18 cellular contexts compared by ENCODE assay signal in the genomic region with DNA sequence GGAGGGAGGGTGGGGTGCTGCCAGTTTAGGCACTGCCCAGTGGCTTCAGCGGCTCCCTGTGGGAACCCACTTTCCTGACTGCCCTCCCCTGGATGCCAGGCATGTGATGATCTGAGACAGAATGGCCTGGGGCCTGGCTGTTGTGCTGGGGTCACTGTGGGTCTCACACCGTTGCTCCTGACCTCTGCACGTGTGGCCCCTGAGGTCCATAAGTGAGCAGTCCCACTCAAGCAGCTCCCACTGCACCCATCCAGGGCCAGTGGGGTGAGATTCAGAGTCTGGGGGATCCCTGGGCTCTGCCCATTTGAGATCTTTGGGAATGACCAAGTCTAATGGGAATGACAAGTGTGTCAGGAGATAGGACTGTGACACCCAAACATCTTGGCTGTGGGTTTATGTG. TPM values are rescaled to one million over a fixed set of nuclear protein-coding genes. Genes with fewer than 3 reads are reported as not detected.
A peak's percentile ranks its signal among the peaks of the same experiment; 100 is the strongest.
DNase-seq lines count a peak whose midpoint lies in the region; ATAC-seq, FAIRE-seq and TF ChIP-seq lines count a peak whose summit lies in the region.
"Had no signal": no experiment of that assay in that cellular context is flagged by ENCODE, and none has a peak within 500 bp of the region (broad histone marks: within the 10 kb centered on the region; RNA-seq: fewer than 3 reads in every experiment).

No MANE protein-coding gene starts in this region.

- BruUV-seq in K562 (replicated peaks; lab: Mats Ljungman, UMichigan): no TSS peak

- no peak overlapping the region for H3K9ac ChIP-seq in K562 (ENCODE audit: insufficient read depth in 1 of 2, low read depth in 2 of 2, low read length in 2 of 2)

- no peak for ATAC-seq in RWPE2 (ENCODE audit: low read depth)
- ATAC-seq in K562: no peak
- ATAC-seq in lower lobe of right lung: no peak
- no peak for ATAC-seq in psoas muscle
- no peak for ATAC-seq in stimulated activated naive CD8-positive, alpha-beta T cell treated with anti-CD3 and anti-CD28 coated beads, Interleukin-15, Interleukin-2, amounts not matched to agents 100 U/mL and 50 U/mL, for 24 hours
- no peak for ATAC-seq in GM21825 (IDR thresholded peaks at IDR 0.05; ENCODE audit: unreplicated experiment)
- ATAC-seq: CD8-positive, alpha-beta T cell had no signal

- TF ChIP-seq RAD21 in K562 (CRISPR knock-in tag; conservative IDR thresholded peaks at IDR 0.05 in 1 of 2, IDR thresholded peaks at IDR 0.05 in 1 of 2): no peak

- H3K27ac ChIP-seq in RWPE2 (ENCODE audit: poor library complexity, severe bottlenecking) (no peak overlapping the region), K562 (ENCODE audit: extremely low read depth, low read depth, low read length) (no peak overlapping the region), lower lobe of right lung (no peak overlapping the region), psoas muscle (no peak overlapping the region)

- H2AFZ ChIP-seq in K562 (ENCODE audit: low read depth, low read length): no peak overlapping the region

- H3K27me3 ChIP-seq in RWPE2 (ENCODE audit: insufficient read depth, poor library complexity, severe bottlenecking) (no peaks in the 10 kb centered on the region), K562 (ENCODE audit: control insufficient read depth in 2 of 2, insufficient read depth in 2 of 2, low read length in 2 of 2) (peaks cover 0 to 47% of the 10 kb centered on the region in 2 experiments; a peak in 3 of 5 replicates), lower lobe of right lung (ENCODE audit: low read depth) (no peaks in the 10 kb centered on the region), psoas muscle (ENCODE audit: insufficient read depth in 3 of 3, low read length in 2 of 3) (no peaks in the 10 kb centered on the region)

- no peak overlapping the region for H3K4me2 ChIP-seq in K562 (ENCODE audit: insufficient read depth, low read length)

- no peak for TF ChIP-seq POLR2A in K562 (conservative IDR thresholded peaks at IDR 0.05)

- intact Hi-C loops in K562 (cut with micrococcal nuclease): no loop called here
- intact Hi-C loops in lower lobe of right lung (cut with DNase I): no loop called here
- intact Hi-C loops in psoas muscle (cut with DNase I): no loop called here

- in situ Hi-C loops in K562 (cut with MboI): no loop called here

- peaks cover 7% of the 10 kb centered on the region; the same call in 1 of the 2 replicates for H4K20me1 ChIP-seq in K562 (replicated peaks; ENCODE audit: control insufficient read depth, insufficient read depth, low read length)

- no peak for TF ChIP-seq EP300 in K562 (IDR thresholded peaks at IDR 0.05; ENCODE audit: low read length)

- no peak overlapping the region for H3K4me3 ChIP-seq in RWPE2 (ENCODE audit: severe bottlenecking)
- H3K4me3 ChIP-seq in K562: no peak overlapping the region
- no peak overlapping the region for H3K4me3 ChIP-seq in lower lobe of right lung
- no peak overlapping the region for H3K4me3 ChIP-seq in psoas muscle
- H3K4me3 ChIP-seq: HAP-1 had no signal

- DNase-seq in RWPE2 (ENCODE audit: low spot score) (peak; percentile 34), K562 (ENCODE audit: extremely low read depth in 1 of 4, low spot score in 3 of 4) (no peak), lower lobe of right lung (peak; percentile 20), psoas muscle (peak; percentile 4 to 7), foreskin melanocyte (no peak)
- DNase-seq in stimulated activated naive CD8-positive, alpha-beta T cell treated with anti-CD3 and anti-CD28 coated beads, Interleukin-15, Interleukin-2, amounts not matched to agents 100 U/mL and 50 U/mL, for 24 hours: no peak
- DNase-seq: CD8-positive, alpha-beta T cell; COR-L47; DND-41; GF-D8 had no signal

- FAIRE-seq in K562 (lab: Jason Lieb, UNC): peak; percentile 42
- FAIRE-seq: D721Med, GM19239, H1 had no signal

- WGBS in K562 (ENCODE audit: insufficient coverage, low coverage, missing lambda C conversion rate): 3% methylated on average over 3 of the region's 3 CpGs
- 51 to 84% (median 56%) methylated on average over 3 of the region's 3 CpGs for WGBS in psoas muscle, 3 donors

- H3K4me1 ChIP-seq in RWPE2 (ENCODE audit: insufficient read depth, poor library complexity, severe bottlenecking) (no peaks in the 10 kb centered on the region), K562 (replicated peaks in 1 of 2; ENCODE audit: control insufficient read depth in 2 of 2, insufficient read depth in 2 of 2, low read length in 2 of 2) (peaks cover 0 to 39% of the 10 kb centered on the region in 2 experiments; a peak in 3 of 5 replicates), lower lobe of right lung (no peaks in the 10 kb centered on the region), psoas muscle (no peaks in the 10 kb centered on the region)
- H3K4me1 ChIP-seq: HAP-1 had no signal

- H3K36me3 ChIP-seq in RWPE2 (ENCODE audit: low read depth) (no peaks in the 10 kb centered on the region), K562 (ENCODE audit: control insufficient read depth, insufficient read depth, low read length) (no peaks in the 10 kb centered on the region), lower lobe of right lung (peaks cover 4% of the 10 kb centered on the region), psoas muscle (ENCODE audit: insufficient read depth in 1 of 2, low read depth in 1 of 2) (no peaks in the 10 kb centered on the region)
- H3K36me3 ChIP-seq: HAP-1 had no signal

- no peaks in the 10 kb centered on the region for H3K79me2 ChIP-seq in K562 (ENCODE audit: control insufficient read depth, insufficient read depth, low read length)

- POLR2A ChIA-PET in K562 (lab: Yijun Ruan, JAX): interaction anchor here (0.5 to 1.6 kb wide), 6 partner anchors 9 to 158 kb away, joined by 3 to 6 read pairs (median 3); partner anchors contain the start of gene MAGOH

- H3K9me3 ChIP-seq in RWPE2 (ENCODE audit: severe bottlenecking) (no peaks in the 10 kb centered on the region), K562 (replicated peaks; ENCODE audit: control insufficient read depth, insufficient read depth, low read depth, low read length) (no peaks in the 10 kb centered on the region), lower lobe of right lung (no peaks in the 10 kb centered on the region), psoas muscle (no peaks in the 10 kb centered on the region)
- H3K9me3 ChIP-seq: HAP-1 had no signal

- no peaks in the 10 kb centered on the region for H3K9me1 ChIP-seq in K562 (ENCODE audit: control insufficient read depth, insufficient read depth, low read length)

- TF ChIP-seq CTCF in RWPE2 (IDR thresholded peaks at IDR 0.05; ENCODE audit: poor library complexity, severe bottlenecking) (no peak), K562 (IDR thresholded peaks at IDR 0.05 in 2 of 3, conservative IDR thresholded peaks at IDR 0.05 in 1 of 3; ENCODE audit: insufficient read depth in 2 of 3, low read depth in 1 of 3, low read length in 3 of 3) (no peak), lower lobe of right lung (IDR thresholded peaks at IDR 0.05) (no peak), psoas muscle (IDR thresholded peaks at IDR 0.05) (no peak)

- CTCF ChIA-PET in K562 (lab: Yijun Ruan, JAX; ENCODE audit: low intra/inter-chr PET ratio): no interaction called here

TF ChIP-seq in K562, 482 proteins besides CTCF, POLR2A, EP300 and RAD21:
- TF ChIP-seq TCF7L2 (IDR thresholded peaks at IDR 0.05; ENCODE audit: low read depth, low read length): no peak
- no peak for TF ChIP-seq CBFA2T3 (IDR thresholded peaks at IDR 0.05)
- TF ChIP-seq ZNF124 (CRISPR knock-in tag; IDR thresholded peaks at IDR 0.05): no peak
- TF ChIP-seq EZH2 (IDR thresholded peaks at IDR 0.05; ENCODE audit: borderline replicate concordance, low read depth, low read length): no peak
- no peak for TF ChIP-seq FOXP4 (CRISPR knock-in tag; IDR thresholded peaks at IDR 0.05; ENCODE audit: borderline replicate concordance)
- TF ChIP-seq MIER1 (IDR thresholded peaks at IDR 0.05; ENCODE audit: low read depth): no peak

RNA-seq across cellular contexts. Expression of gene PODN, which starts 18.0 kb away (rescaled TPM):
- total RNA-seq in K562 (2011; cell fraction: chromatin; rRNA removed; ENCODE audit: low replicate concordance): not detected in 2 replicates
- not detected in 2 replicates for total RNA-seq in K562 (2011; cell fraction: nucleolus; rRNA removed)
- not detected in 2 replicates for total RNA-seq in K562 (2011; cell fraction: nucleoplasm; rRNA removed)
- total RNA-seq in K562 (2014; rRNA removed) (not detected in 2 replicates), K562 (2014; rRNA removed; fragmentation: Illumina TruSeq; extraction: Trizol) (not detected in 2 replicates), K562 (2015; rRNA removed; fragmentation: Illumina TruSeq; extraction: Trizol) (not detected in 2 replicates), K562 (2021) (0.09 TPM in 1 of 2 replicates, not detected in the other), lower lobe of right lung (64.0 TPM), psoas muscle (10 to 100 TPM in 1 of 4 donors, 1 to 10 TPM in 3; 7.2 to 27.1 (median 8.4) TPM)
- polyA plus RNA-seq in K562 (2011; rRNA removed) (not detected in 2 replicates), K562 (2014; fragmentation: Illumina TruSeq; extraction: Trizol) (not detected in 2 replicates), K562 (2014; fragmentation: Nextera tagmentation; extraction: Ambion mirVana) (not detected), K562 (2014; rRNA removed) (not detected in 2 replicates), psoas muscle (1 to 10 TPM; 3.0 to 5.6 (median 4.7) TPM)
- polyA plus RNA-seq in K562 (2011; cell fraction: cytosol; rRNA removed): not detected in 2 replicates
- polyA plus RNA-seq in K562 (2011; cell fraction: nucleus; rRNA removed): not detected in 2 replicates
- not detected in 2 replicates for polyA plus RNA-seq in K562 (2012)
- polyA minus RNA-seq in K562 (2011; rRNA and poly(A)+ RNA removed): not detected in 2 replicates
- not detected in 2 replicates for polyA minus RNA-seq in K562 (2011; cell fraction: cytosol; rRNA and poly(A)+ RNA removed)
- not detected in 2 replicates for polyA minus RNA-seq in K562 (2011; cell fraction: nucleus; rRNA and poly(A)+ RNA removed)
- total RNA-seq: A673; CD8-positive, alpha-beta T cell; HT1080 had no signal
- polyA plus RNA-seq: CD14-positive monocyte had no signal

Comparison
In these comparisons a context has a peak if more than half of its experiments do, and no peak if none do; other contexts are left out.
1. DNase-seq: peak in RWPE2 (single experiment), lower lobe of right lung (single experiment) and psoas muscle (2 of 2); none in K562 (0 of 4), stimulated activated naive CD8-positive, alpha-beta T cell treated with anti-CD3 and anti-CD28 coated beads, Interleukin-15, Interleukin-2, amounts not matched to agents 100 U/mL and 50 U/mL, for 24 hours (single experiment) and foreskin melanocyte (single experiment).
2. RNA of gene PODN, which starts 18.0 kb away (total RNA-seq): 64.0 TPM in lower lobe of right lung (single experiment) and 7.2 to 27.1 TPM in psoas muscle; 0.09 TPM in K562; every median in the first group is over 4 times any median in the second.